In the genomic region with DNA sequence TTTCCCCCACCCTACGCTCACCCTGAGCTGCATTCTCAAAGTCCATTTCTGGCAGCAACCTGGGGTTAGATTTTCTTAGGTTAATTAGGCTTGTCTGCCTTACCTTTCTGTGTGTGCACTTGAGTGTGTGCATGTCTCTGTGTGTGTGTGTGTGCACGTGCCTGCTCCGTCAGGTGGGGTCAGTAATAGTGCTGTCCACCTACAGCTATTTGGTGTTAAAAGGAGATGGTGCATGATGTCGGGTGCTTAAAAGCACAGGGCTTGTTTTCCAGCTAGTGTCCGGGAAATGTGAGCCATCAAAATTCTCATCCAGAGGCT, we compare ENCODE assay signal across 27 cellular contexts.
"Had no signal": no experiment of that assay in that cellular context is flagged by ENCODE, and none has a peak within 500 bp of the region (broad histone marks: within the 10 kb centered on the region; RNA-seq: fewer than 3 reads in every experiment).

No MANE protein-coding gene starts in this region.

- H3K4me1 Mint-ChIP-seq: activated CD4-positive, alpha-beta memory T cell treated with anti-CD3 and anti-CD28 coated beads, Interleukin-2, amount 10 ng/mL, durations not matched to agents 7 days and 5 days; activated CD4-positive, alpha-beta T cell treated with anti-CD3 and anti-CD28 coated beads, Interleukin-2, amount 10 ng/mL, durations not matched to agents 7 days and 5 days; activated T-helper 17 cell treated with anti-CD3 and anti-CD28 coated beads, Interleukin-2, amount 50 U/mL, for 72 hours had no signal

- H3K9me3 Mint-ChIP-seq: activated CD4-positive, alpha-beta memory T cell treated with anti-CD3 and anti-CD28 coated beads, Interleukin-2, amount 10 ng/mL, durations not matched to agents 7 days and 5 days; activated CD4-positive, alpha-beta T cell treated with anti-CD3 and anti-CD28 coated beads, Interleukin-2, amount 10 ng/mL, durations not matched to agents 7 days and 5 days; activated T-cell treated with anti-CD3 and anti-CD28 coated beads, Interleukin-2, amount 50 U/mL, for 24 hours; activated T-helper 17 cell treated with anti-CD3 and anti-CD28 coated beads, Interleukin-2, amount 50 U/mL, for 72 hours; T-helper 1 cell treated with Interleukin-12 subunit alpha and Interleukin-12 subunit beta and Interleukin-4 antibody, amounts not matched to agents 30 μg/mL and 1 μg/mL, for 36 hours; WTC11 had no signal

- H3K27me3 Mint-ChIP-seq: activated CD4-positive, alpha-beta memory T cell treated with anti-CD3 and anti-CD28 coated beads, Interleukin-2, amount 10 ng/mL, durations not matched to agents 7 days and 5 days; activated CD4-positive, alpha-beta T cell treated with anti-CD3 and anti-CD28 coated beads, Interleukin-2, amount 10 ng/mL, durations not matched to agents 7 days and 5 days had no signal

- DNase-seq: activated CD4-positive, alpha-beta memory T cell treated with anti-CD3 and anti-CD28 coated beads, Interleukin-2, amount 10 ng/mL, durations not matched to agents 7 days and 5 days; activated CD4-positive, alpha-beta T cell treated with anti-CD3 and anti-CD28 coated beads for 1 hour; activated CD4-positive, alpha-beta T cell treated with anti-CD3 and anti-CD28 coated beads for 4 hours; activated CD4-positive, alpha-beta T cell treated with anti-CD3 and anti-CD28 coated beads, Interleukin-2, amount 50 U/mL, for 4 hours; activated CD8-positive, alpha-beta memory T cell treated with anti-CD3 and anti-CD28 coated beads, Interleukin-2, amount 50 U/mL, for 48 hours; activated effector memory CD4-positive, alpha-beta T cell treated with Interleukin-2 at 50 U/mL for 16 hours; activated gamma-delta T cell treated with Interleukin-2 at 50 U/mL for 16 hours; activated naive CD4-positive, alpha-beta T cell treated with anti-CD3 and anti-CD28 coated beads, Interleukin-2, amount 50 U/mL, for 16 hours; activated naive CD4-positive, alpha-beta T cell treated with Interleukin-2 at 50 U/mL for 16 hours; activated T-cell treated with anti-CD3 and anti-CD28 coated beads for 4 hours; activated T-cell treated with anti-CD3 and anti-CD28 coated beads, Interleukin-2, amount 50 U/mL, for 24 hours; activated T-cell treated with anti-CD3 and anti-CD28 coated beads, Interleukin-2, amount 50 U/mL, for 72 hours; cortex of kidney; effector CD4-positive, alpha-beta T cell; effector memory CD8-positive, alpha-beta T cell; esophagus squamous epithelium; foreskin melanocyte; T-helper 9 cell had no signal

- H3K4me3 Mint-ChIP-seq: activated CD4-positive, alpha-beta memory T cell treated with anti-CD3 and anti-CD28 coated beads, Interleukin-2, amount 10 ng/mL, durations not matched to agents 7 days and 5 days; activated CD4-positive, alpha-beta T cell treated with anti-CD3 and anti-CD28 coated beads, Interleukin-2, amount 10 ng/mL, durations not matched to agents 7 days and 5 days; activated naive CD8-positive, alpha-beta T cell; activated T-cell treated with anti-CD3 and anti-CD28 coated beads, Interleukin-2, amount 50 U/mL, for 24 hours; activated T-cell treated with anti-CD3 and anti-CD28 coated beads, Interleukin-2, amount 50 U/mL, for 72 hours; activated T-helper 17 cell treated with anti-CD3 and anti-CD28 coated beads, Interleukin-2, amount 50 U/mL, for 72 hours; effector memory CD8-positive, alpha-beta T cell; T-helper 1 cell treated with Interleukin-12 subunit alpha and Interleukin-12 subunit beta and Interleukin-4 antibody, amounts not matched to agents 30 μg/mL and 1 μg/mL, for 36 hours; WTC11 had no signal

- H3K4me1 ChIP-seq: esophagus squamous epithelium, gastroesophageal sphincter had no signal

- H3K36me3 Mint-ChIP-seq: activated naive CD8-positive, alpha-beta T cell; WTC11 had no signal

- H3K4me3 ChIP-seq: esophagus squamous epithelium, gastroesophageal sphincter had no signal

- ATAC-seq: activated T-cell treated with anti-CD3 and anti-CD28 coated beads, Interleukin-2, amount 50 U/mL, for 72 hours; activated T-helper 17 cell treated with anti-CD3 and anti-CD28 coated beads, Interleukin-2, amount 50 U/mL, for 72 hours; effector memory CD8-positive, alpha-beta T cell; gastroesophageal sphincter had no signal

- H3K36me3 ChIP-seq: brain microvascular endothelial cell, esophagus squamous epithelium, gastroesophageal sphincter had no signal

- H3K27me3 ChIP-seq: brain microvascular endothelial cell had no signal

- H3K27ac Mint-ChIP-seq: activated CD4-positive, alpha-beta memory T cell treated with anti-CD3 and anti-CD28 coated beads, Interleukin-2, amount 10 ng/mL, durations not matched to agents 7 days and 5 days; activated CD4-positive, alpha-beta T cell treated with anti-CD3 and anti-CD28 coated beads, Interleukin-2, amount 10 ng/mL, durations not matched to agents 7 days and 5 days; activated naive CD8-positive, alpha-beta T cell; activated T-cell treated with anti-CD3 and anti-CD28 coated beads, Interleukin-2, amount 50 U/mL, for 24 hours; activated T-cell treated with anti-CD3 and anti-CD28 coated beads, Interleukin-2, amount 50 U/mL, for 72 hours; activated T-helper 17 cell treated with anti-CD3 and anti-CD28 coated beads, Interleukin-2, amount 50 U/mL, for 72 hours; effector memory CD8-positive, alpha-beta T cell; T-helper 1 cell treated with Interleukin-12 subunit alpha and Interleukin-12 subunit beta and Interleukin-4 antibody, amounts not matched to agents 30 μg/mL and 1 μg/mL, for 36 hours had no signal

- H3K27ac ChIP-seq: brain microvascular endothelial cell, epithelial cell of prostate, esophagus squamous epithelium, gastroesophageal sphincter, VCaP had no signal

- H3K9me3 ChIP-seq: esophagus squamous epithelium had no signal
